ENCODE assay signal across 1 cellular context in the genomic region with DNA sequence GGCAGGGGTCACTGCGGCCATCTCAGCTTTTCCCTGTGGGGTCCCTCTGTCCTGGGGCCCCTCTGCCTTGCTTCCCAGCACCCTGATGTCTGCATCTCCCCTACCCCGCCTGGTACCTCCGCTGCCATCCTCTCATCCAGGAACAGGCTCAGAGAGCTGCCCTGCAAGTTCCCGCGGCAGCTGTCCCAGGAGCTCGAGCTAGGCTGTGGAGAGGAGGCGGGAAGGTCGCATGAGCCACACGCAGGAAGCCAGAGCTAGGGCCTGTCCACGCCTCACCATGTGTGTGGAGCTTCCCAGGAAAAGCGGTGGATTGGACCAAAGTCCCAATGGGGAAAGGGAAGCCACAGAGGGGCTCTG.
TF ChIP-seq lines count a peak whose summit lies in the region.

No MANE protein-coding gene starts in this region.

TF ChIP-seq in WTC11, 78 proteins besides CTCF, POLR2A, EP300 and RAD21 (continued from another document):
- no peak for TF ChIP-seq ESRRA (CRISPR knock-in tag; IDR thresholded peaks at IDR 0.05; ENCODE audit: borderline replicate concordance)
- TF ChIP-seq, protein P1, sequence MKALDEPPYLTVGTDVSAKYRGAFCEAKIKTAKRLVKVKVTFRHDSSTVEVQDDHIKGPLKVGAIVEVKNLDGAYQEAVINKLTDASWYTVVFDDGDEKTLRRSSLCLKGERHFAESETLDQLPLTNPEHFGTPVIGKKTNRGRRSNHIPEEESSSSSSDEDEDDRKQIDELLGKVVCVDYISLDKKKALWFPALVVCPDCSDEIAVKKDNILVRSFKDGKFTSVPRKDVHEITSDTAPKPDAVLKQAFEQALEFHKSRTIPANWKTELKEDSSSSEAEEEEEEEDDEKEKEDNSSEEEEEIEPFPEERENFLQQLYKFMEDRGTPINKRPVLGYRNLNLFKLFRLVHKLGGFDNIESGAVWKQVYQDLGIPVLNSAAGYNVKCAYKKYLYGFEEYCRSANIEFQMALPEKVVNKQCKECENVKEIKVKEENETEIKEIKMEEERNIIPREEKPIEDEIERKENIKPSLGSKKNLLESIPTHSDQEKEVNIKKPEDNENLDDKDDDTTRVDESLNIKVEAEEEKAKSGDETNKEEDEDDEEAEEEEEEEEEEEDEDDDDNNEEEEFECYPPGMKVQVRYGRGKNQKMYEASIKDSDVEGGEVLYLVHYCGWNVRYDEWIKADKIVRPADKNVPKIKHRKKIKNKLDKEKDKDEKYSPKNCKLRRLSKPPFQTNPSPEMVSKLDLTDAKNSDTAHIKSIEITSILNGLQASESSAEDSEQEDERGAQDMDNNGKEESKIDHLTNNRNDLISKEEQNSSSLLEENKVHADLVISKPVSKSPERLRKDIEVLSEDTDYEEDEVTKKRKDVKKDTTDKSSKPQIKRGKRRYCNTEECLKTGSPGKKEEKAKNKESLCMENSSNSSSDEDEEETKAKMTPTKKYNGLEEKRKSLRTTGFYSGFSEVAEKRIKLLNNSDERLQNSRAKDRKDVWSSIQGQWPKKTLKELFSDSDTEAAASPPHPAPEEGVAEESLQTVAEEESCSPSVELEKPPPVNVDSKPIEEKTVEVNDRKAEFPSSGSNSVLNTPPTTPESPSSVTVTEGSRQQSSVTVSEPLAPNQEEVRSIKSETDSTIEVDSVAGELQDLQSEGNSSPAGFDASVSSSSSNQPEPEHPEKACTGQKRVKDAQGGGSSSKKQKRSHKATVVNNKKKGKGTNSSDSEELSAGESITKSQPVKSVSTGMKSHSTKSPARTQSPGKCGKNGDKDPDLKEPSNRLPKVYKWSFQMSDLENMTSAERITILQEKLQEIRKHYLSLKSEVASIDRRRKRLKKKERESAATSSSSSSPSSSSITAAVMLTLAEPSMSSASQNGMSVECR (CRISPR knock-in tag; IDR thresholded peaks at IDR 0.05; ENCODE audit: borderline replicate concordance): no peak
- TF ChIP-seq, protein P2, sequence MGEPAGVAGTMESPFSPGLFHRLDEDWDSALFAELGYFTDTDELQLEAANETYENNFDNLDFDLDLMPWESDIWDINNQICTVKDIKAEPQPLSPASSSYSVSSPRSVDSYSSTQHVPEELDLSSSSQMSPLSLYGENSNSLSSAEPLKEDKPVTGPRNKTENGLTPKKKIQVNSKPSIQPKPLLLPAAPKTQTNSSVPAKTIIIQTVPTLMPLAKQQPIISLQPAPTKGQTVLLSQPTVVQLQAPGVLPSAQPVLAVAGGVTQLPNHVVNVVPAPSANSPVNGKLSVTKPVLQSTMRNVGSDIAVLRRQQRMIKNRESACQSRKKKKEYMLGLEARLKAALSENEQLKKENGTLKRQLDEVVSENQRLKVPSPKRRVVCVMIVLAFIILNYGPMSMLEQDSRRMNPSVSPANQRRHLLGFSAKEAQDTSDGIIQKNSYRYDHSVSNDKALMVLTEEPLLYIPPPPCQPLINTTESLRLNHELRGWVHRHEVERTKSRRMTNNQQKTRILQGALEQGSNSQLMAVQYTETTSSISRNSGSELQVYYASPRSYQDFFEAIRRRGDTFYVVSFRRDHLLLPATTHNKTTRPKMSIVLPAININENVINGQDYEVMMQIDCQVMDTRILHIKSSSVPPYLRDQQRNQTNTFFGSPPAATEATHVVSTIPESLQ (CRISPR knock-in tag; IDR thresholded peaks at IDR 0.05): no peak
